In genomic region chr11:28038775-28039174, GRCh38 we compare ENCODE assay signal across 1 cellular context.
TF ChIP-seq lines count a peak whose summit lies in the region.

No MANE protein-coding gene starts in this region.

TF ChIP-seq in A549, 52 proteins besides CTCF, POLR2A, EP300 and RAD21 (continued from another document):
- no peak for TF ChIP-seq USF2 (IDR thresholded peaks at IDR 0.05)
- no peak for TF ChIP-seq EHF (CRISPR knock-in tag; IDR thresholded peaks at IDR 0.05)
- no peak for TF ChIP-seq NR3C1 (IDR thresholded peaks at IDR 0.05)
